1 cellular context compared by ENCODE assay signal in genomic region chrX:121000589-121000988, GRCh38.
TF ChIP-seq lines count a peak whose summit lies in the region.

No MANE protein-coding gene starts in this region.

TF ChIP-seq in GM23338, 12 proteins besides CTCF, POLR2A, EP300 and RAD21:
- TF ChIP-seq JUNB (IDR thresholded peaks at IDR 0.05; ENCODE audit: unreplicated experiment) (no peak), NANOG (IDR thresholded peaks at IDR 0.05; ENCODE audit: borderline replicate concordance) (no peak), EZH2 (IDR thresholded peaks at IDR 0.05; ENCODE audit: low read depth, unreplicated experiment) (no peak), ZNF331 (CRISPR knock-in tag; IDR thresholded peaks at IDR 0.05; ENCODE audit: low read depth) (no peak), STAT1 (IDR thresholded peaks at IDR 0.05; ENCODE audit: unreplicated experiment) (no peak)
